In the genomic region with DNA sequence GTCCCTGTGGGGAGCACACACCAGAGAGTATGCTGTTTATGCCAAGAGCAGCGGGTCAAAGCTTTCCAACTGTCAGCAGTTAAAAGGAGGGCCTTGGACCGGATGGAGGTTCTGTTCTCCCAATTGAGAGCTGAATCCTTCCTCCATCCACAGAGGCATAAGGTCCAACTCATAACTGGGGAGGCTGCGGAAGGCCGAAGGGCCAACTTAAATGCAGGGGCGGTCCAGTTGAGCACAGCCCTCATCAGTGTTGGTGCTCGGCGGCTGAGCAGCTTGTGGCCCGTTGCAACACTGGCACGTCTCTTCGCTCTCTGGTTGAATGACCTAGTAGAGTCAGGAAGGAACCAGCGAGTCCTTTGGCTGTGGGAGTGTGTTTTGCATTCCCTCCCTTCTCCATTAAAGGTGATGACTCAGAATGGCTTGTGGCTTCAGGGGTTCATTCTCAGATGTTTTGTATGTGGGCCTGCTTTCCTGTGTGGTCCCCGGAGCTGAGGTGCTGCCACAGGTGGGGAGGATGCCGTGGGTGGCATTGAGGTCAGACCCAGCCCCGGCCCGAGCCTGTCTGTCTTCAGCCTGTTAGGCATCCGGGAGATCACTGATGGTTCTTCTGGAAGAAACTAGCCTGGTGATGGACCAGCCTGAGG, we compare ENCODE assay signal across 10 cellular contexts. TPM values are rescaled to one million over a fixed set of nuclear protein-coding genes. Genes with fewer than 3 reads are reported as not detected.
DNase-seq lines count a peak whose midpoint lies in the region; ATAC-seq, FAIRE-seq and TF ChIP-seq lines count a peak whose summit lies in the region.
"Had no signal": no experiment of that assay in that cellular context is flagged by ENCODE, and none has a peak within 500 bp of the region (broad histone marks: within the 10 kb centered on the region; RNA-seq: fewer than 3 reads in every experiment).

No MANE protein-coding gene starts in this region.

- H3K4me2 ChIP-seq in keratinocyte (ENCODE audit: control insufficient read depth, extremely low read depth, insufficient read depth, low read depth, low read length): no peak overlapping the region

- H3K9me3 ChIP-seq in keratinocyte (ENCODE audit: control insufficient read depth, low read depth, low read length): no peaks in the 10 kb centered on the region
- H3K9me3 ChIP-seq in testis: no peaks in the 10 kb centered on the region
- H3K9me3 ChIP-seq in colonic mucosa: no peaks in the 10 kb centered on the region

- FAIRE-seq in keratinocyte (lab: Jason Lieb, UNC): peak; percentile 78

- DNase-seq in activated CD8-positive, alpha-beta memory T cell treated with anti-CD3 and anti-CD28 coated beads, Interleukin-2, amount 50 U/mL, for 24 hours (ENCODE audit: extremely low read depth): peak; percentile 30
- DNase-seq in keratinocyte (ENCODE audit: low read depth, low spot score): no peak
- DNase-seq in substantia nigra (lab: John Stamatoyannopoulos, UW): no peak
- DNase-seq in testis: no peak
- no peak for DNase-seq in colonic mucosa
- DNase-seq in HEK293T (ENCODE audit: extremely low spot score): no peak

- dilution Hi-C loops in keratinocyte (cut with MboI; ENCODE audit: extremely low pct_ligation_motif_present, low sequenced_read_pairs): no loop called here

- H3K4me3 ChIP-seq in ACC112 (ENCODE audit: low read depth, low read length) (no peak overlapping the region), keratinocyte (ENCODE audit: control insufficient read depth in 2 of 3, extremely low read depth in 1 of 3, insufficient read depth in 2 of 3, low read depth in 1 of 3, low read length in 3 of 3) (no peak overlapping the region), testis (no peak overlapping the region), colonic mucosa (no peak overlapping the region)

- H3K9ac ChIP-seq in keratinocyte (ENCODE audit: control insufficient read depth, extremely low read depth, insufficient read depth, low read length): no peak overlapping the region
- H3K9ac ChIP-seq in colonic mucosa (ENCODE audit: low read depth in 2 of 2, low read length in 2 of 2): no peak overlapping the region

- H3K27ac ChIP-seq in ACC112 (ENCODE audit: low read depth, low read length) (peak overlapping the region; percentile 68), keratinocyte (ENCODE audit: control insufficient read depth, insufficient read depth, low read length) (no peak overlapping the region), substantia nigra (ENCODE audit: low read depth, low read length, poor library complexity, severe bottlenecking) (peak overlapping the region; percentile 32), testis (no peak overlapping the region), colonic mucosa (no peak overlapping the region)

- peaks cover 2% of the 10 kb centered on the region for H3K9me1 ChIP-seq in keratinocyte (ENCODE audit: control insufficient read depth, extremely low read depth, insufficient read depth, low read length)

- TF ChIP-seq POLR2A in testis (IDR thresholded peaks at IDR 0.05): no peak

- H3K27me3 ChIP-seq in ACC112 (ENCODE audit: insufficient read depth, low read length): no peaks in the 10 kb centered on the region
- no peaks in the 10 kb centered on the region for H3K27me3 ChIP-seq in keratinocyte (ENCODE audit: control insufficient read depth, extremely low read depth, insufficient read depth, low read length)
- H3K27me3 ChIP-seq in testis: no peaks in the 10 kb centered on the region
- no peaks in the 10 kb centered on the region for H3K27me3 ChIP-seq in colonic mucosa

- CTCF ChIA-PET in HEK293T (lab: Yijun Ruan, JAX): no interaction called here

- peaks cover 23% of the 10 kb centered on the region for H3K36me3 ChIP-seq in ACC112 (ENCODE audit: insufficient read depth, low read length)
- peaks cover 33 to 36% of the 10 kb centered on the region in 2 experiments for H3K36me3 ChIP-seq in keratinocyte (ENCODE audit: control insufficient read depth in 2 of 2, extremely low read depth in 1 of 2, insufficient read depth in 2 of 2, low read length in 2 of 2)
- H3K36me3 ChIP-seq in testis (ENCODE audit: low read depth, missing control alignments): no peaks in the 10 kb centered on the region
- no peaks in the 10 kb centered on the region for H3K36me3 ChIP-seq in colonic mucosa

- H3K79me2 ChIP-seq in ACC112 (ENCODE audit: control insufficient read depth, insufficient read depth, low read length, unreplicated experiment): no peaks in the 10 kb centered on the region
- no peaks in the 10 kb centered on the region for H3K79me2 ChIP-seq in keratinocyte (ENCODE audit: control insufficient read depth, insufficient read depth, low read length)

- intact Hi-C loops in testis (cut with DNase I; ENCODE audit: low total_unique reads) (no loop called here), colonic mucosa (cut with DNase I) (no loop called here)

- H3K4me1 ChIP-seq in ACC112 (ENCODE audit: control insufficient read depth, insufficient read depth, low read length, unreplicated experiment) (peaks cover 21% of the 10 kb centered on the region), keratinocyte (ENCODE audit: control insufficient read depth, extremely low read depth, insufficient read depth, low read length) (peaks cover 11% of the 10 kb centered on the region), testis (no peaks in the 10 kb centered on the region), colonic mucosa (no peaks in the 10 kb centered on the region)

- no peak overlapping the region for H2AFZ ChIP-seq in ACC112 (ENCODE audit: low read length, unreplicated experiment)
- no peak overlapping the region for H2AFZ ChIP-seq in keratinocyte (ENCODE audit: control insufficient read depth, low read length)

- WGBS in testis, 2 donors: 78 to 82% methylated on average over 9 to 16 of the region's 16 CpGs

- no peak for TF ChIP-seq CTCF in keratinocyte (optimal IDR thresholded peaks at IDR 0.05 in 1 of 3, IDR thresholded peaks at IDR 0.05 in 1 of 3, conservative IDR thresholded peaks at IDR 0.05 in 1 of 3; ENCODE audit: extremely low read depth in 1 of 3, insufficient read depth in 2 of 3, low read length in 3 of 3)
- TF ChIP-seq CTCF in testis (IDR thresholded peaks at IDR 0.05): no peak
- TF ChIP-seq CTCF in colonic mucosa (IDR thresholded peaks at IDR 0.05): no peak

- peak; percentile 49 for ATAC-seq in HG03045 (IDR thresholded peaks at IDR 0.05; ENCODE audit: unreplicated experiment)

- POLR2A ChIA-PET in HEK293T (lab: Yijun Ruan, JAX): no interaction called here

- H4K20me1 ChIP-seq in keratinocyte (ENCODE audit: control insufficient read depth, extremely low read depth, insufficient read depth, low read length): no peaks in the 10 kb centered on the region

TF ChIP-seq in HEK293T, 16 proteins besides CTCF, POLR2A, EP300 and RAD21:
- TF ChIP-seq ELF4 (IDR thresholded peaks at IDR 0.05): no peak
- TF ChIP-seq FOXK2 (IDR thresholded peaks at IDR 0.05): no peak
- no peak for TF ChIP-seq L3MBTL2 (conservative IDR thresholded peaks at IDR 0.05)
- no peak for TF ChIP-seq CTBP1 (IDR thresholded peaks at IDR 0.05; ENCODE audit: borderline replicate concordance)
- no peak for TF ChIP-seq TARDBP (IDR thresholded peaks at IDR 0.05)
- TF ChIP-seq LEF1 (IDR thresholded peaks at IDR 0.05; ENCODE audit: borderline replicate concordance): no peak
- TF ChIP-seq ARNT (IDR thresholded peaks at IDR 0.05): no peak
- TF ChIP-seq FOXM1 (IDR thresholded peaks at IDR 0.05; ENCODE audit: borderline replicate concordance): no peak
- TF ChIP-seq SP1 (IDR thresholded peaks at IDR 0.05): no peak
- no peak for TF ChIP-seq HDGF (IDR thresholded peaks at IDR 0.05; ENCODE audit: borderline replicate concordance)
- no peak for TF ChIP-seq SUZ12 (IDR thresholded peaks at IDR 0.05)
- no peak for TF ChIP-seq NFRKB (IDR thresholded peaks at IDR 0.05)
- TF ChIP-seq ZNF384 (IDR thresholded peaks at IDR 0.05): no peak
- TF ChIP-seq FOXA1 (IDR thresholded peaks at IDR 0.05): no peak
- TF ChIP-seq, protein P1, sequence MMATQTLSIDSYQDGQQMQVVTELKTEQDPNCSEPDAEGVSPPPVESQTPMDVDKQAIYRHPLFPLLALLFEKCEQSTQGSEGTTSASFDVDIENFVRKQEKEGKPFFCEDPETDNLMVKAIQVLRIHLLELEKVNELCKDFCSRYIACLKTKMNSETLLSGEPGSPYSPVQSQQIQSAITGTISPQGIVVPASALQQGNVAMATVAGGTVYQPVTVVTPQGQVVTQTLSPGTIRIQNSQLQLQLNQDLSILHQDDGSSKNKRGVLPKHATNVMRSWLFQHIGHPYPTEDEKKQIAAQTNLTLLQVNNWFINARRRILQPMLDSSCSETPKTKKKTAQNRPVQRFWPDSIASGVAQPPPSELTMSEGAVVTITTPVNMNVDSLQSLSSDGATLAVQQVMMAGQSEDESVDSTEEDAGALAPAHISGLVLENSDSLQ (IDR thresholded peaks at IDR 0.05): no peak
- TF ChIP-seq BHLHE40 (IDR thresholded peaks at IDR 0.05; ENCODE audit: borderline replicate concordance): no peak

RNA-seq across cellular contexts. Expression of a gene that starts 44.8 kb away (rescaled TPM):
- polyA plus RNA-seq in keratinocyte (0.04 to 0.17 TPM (median 0.08 TPM) in 3 replicates), testis (ENCODE audit: insufficient read depth, low read depth, low replicate concordance) (2.7 TPM)
- polyA plus RNA-seq in keratinocyte (2011; ENCODE audit: low read depth): not detected
- polyA plus RNA-seq in keratinocyte (2011; cell fraction: cytosol; rRNA removed): 0.01 and 0.02 TPM in 2 replicates
- polyA plus RNA-seq in keratinocyte (2011; cell fraction: nucleus; rRNA removed): 0.12 and 0.13 TPM in 2 replicates
- polyA plus RNA-seq in keratinocyte (2012; ENCODE audit: low replicate concordance): 0.05 TPM in 1 of 2 replicates, not detected in the other
- 0.06 to 0.13 TPM (median 0.13 TPM) in 3 replicates for polyA minus RNA-seq in keratinocyte
- polyA minus RNA-seq in keratinocyte (2011; cell fraction: cytosol; rRNA and poly(A)+ RNA removed): not detected
- 0.21 and 0.23 TPM in 2 replicates for polyA minus RNA-seq in keratinocyte (2011; cell fraction: nucleus; rRNA and poly(A)+ RNA removed)
- total RNA-seq in testis (1 to 10 TPM in 1 of 2 donors, under 1 TPM in 1; 0.87 to 1.2 TPM), colonic mucosa (100 to 1,000 TPM in 1 of 2 donors, 10 to 100 TPM in 1; 33.6 to 165 TPM)
- total RNA-seq: pulmonary artery endothelial cell; T-helper 1 cell treated with Interleukin-12 subunit alpha and Interleukin-12 subunit beta and Interleukin-4 antibody, amounts not matched to agents 30 ng/mL and 1 ng/mL, for 36 hours had no signal

RNA-seq across cellular contexts. Expression of a gene that starts 54.4 kb away (rescaled TPM):
- polyA plus RNA-seq in keratinocyte: 353 to 506 TPM (median 412 TPM) in 3 replicates
- polyA plus RNA-seq in keratinocyte (2011; ENCODE audit: low read depth): 77.7 TPM
- 332 and 372 TPM in 2 replicates for polyA plus RNA-seq in keratinocyte (2011; cell fraction: cytosol; rRNA removed)
- 463 and 555 TPM in 2 replicates for polyA plus RNA-seq in keratinocyte (2011; cell fraction: nucleus; rRNA removed)
- 189 and 262 TPM in 2 replicates for polyA plus RNA-seq in keratinocyte (2012; ENCODE audit: low replicate concordance)
- polyA minus RNA-seq in keratinocyte: 106 to 221 TPM (median 187 TPM) in 3 replicates
- polyA minus RNA-seq in keratinocyte (2011; cell fraction: cytosol; rRNA and poly(A)+ RNA removed): 191 TPM
- 118 and 182 TPM in 2 replicates for polyA minus RNA-seq in keratinocyte (2011; cell fraction: nucleus; rRNA and poly(A)+ RNA removed)
- total RNA-seq in testis: 10 to 100 TPM; 21.3 to 27.3 TPM
- 105 TPM for polyA plus RNA-seq in testis (ENCODE audit: insufficient read depth, low read depth, low replicate concordance)
- 10 to 100 TPM in 1 of 2 donors, 1 to 10 TPM in 1; 8.9 to 26.9 TPM for total RNA-seq in colonic mucosa
- total RNA-seq: T-helper 1 cell treated with Interleukin-12 subunit alpha and Interleukin-12 subunit beta and Interleukin-4 antibody, amounts not matched to agents 30 ng/mL and 1 ng/mL, for 36 hours had no signal

Comparison
In these comparisons a context has a peak if more than half of its experiments do, and no peak if none do; other contexts are left out.
1. H3K27ac ChIP-seq: peak in ACC112 (single experiment) and substantia nigra (single experiment); none in keratinocyte (single experiment), testis (0 of 2) and colonic mucosa (single experiment).
2. RNA of a gene that starts 44.8 kb away (total RNA-seq): 33.6 to 165 TPM in colonic mucosa; 0.87 to 1.2 TPM in testis; every median in the first group is over 10 times any median in the second.